Comparison of ENCODE assay signal across 29 cellular contexts in genomic region chr5:15245913-15246312, GRCh38.
"Had no signal": no experiment of that assay in that cellular context is flagged by ENCODE, and none has a peak within 500 bp of the region (broad histone marks: within the 10 kb centered on the region; RNA-seq: fewer than 3 reads in every experiment).

No MANE protein-coding gene starts in this region.

- H3K4me3 ChIP-seq: adrenal gland, ascending aorta, body of pancreas, breast epithelium, cardiac muscle cell had no signal

- DNase-seq: activated effector memory CD4-positive, alpha-beta T cell treated with anti-CD3 and anti-CD28 coated beads, Interleukin-2, amount 50 U/mL, for 16 hours; activated effector memory CD4-positive, alpha-beta T cell treated with Interleukin-2 at 50 U/mL for 16 hours; activated gamma-delta T cell; activated gamma-delta T cell treated with Interleukin-2 at 50 U/mL for 16 hours; activated naive CD4-positive, alpha-beta T cell; activated naive CD4-positive, alpha-beta T cell treated with anti-CD3 and anti-CD28 coated beads for 36 hours; activated naive CD4-positive, alpha-beta T cell treated with anti-CD3 and anti-CD28 coated beads, Interleukin-2, amount 10 ng/mL, durations not matched to agents 7 days and 5 days; activated naive CD4-positive, alpha-beta T cell treated with anti-CD3 and anti-CD28 coated beads, Interleukin-2, amount 50 U/mL, for 16 hours; activated naive CD4-positive, alpha-beta T cell treated with Interleukin-2 at 50 U/mL for 16 hours; activated naive CD8-positive, alpha-beta T cell treated with anti-CD3 and anti-CD28 coated beads for 36 hours; activated naive CD8-positive, alpha-beta T cell treated with anti-CD3 and anti-CD28 coated beads, Interleukin-2, amount 10 ng/mL, durations not matched to agents 7 days and 5 days; activated naive CD8-positive, alpha-beta T cell treated with anti-CD3 and anti-CD28 coated beads, Interleukin-2, amount 50 U/mL, for 24 hours; activated T-cell treated with anti-CD3 and anti-CD28 coated beads, Interleukin-2, amount 50 U/mL, for 24 hours; activated T-cell treated with anti-CD3 and anti-CD28 coated beads, Interleukin-2, amount 50 U/mL, for 4 hours; activated T-cell treated with anti-CD3 and anti-CD28 coated beads, Interleukin-2, amount 50 U/mL, for 48 hours; activated T-cell treated with anti-CD3 and anti-CD28 coated beads, Interleukin-2, amount 50 U/mL, for 72 hours; adrenal gland; amniotic stem cell; amygdala; anterior cingulate cortex; aorta; body of pancreas; brain microvascular endothelial cell; caudate nucleus; central memory CD4-positive, alpha-beta T cell; cerebellar nuclear complex had no signal

- H3K4me1 ChIP-seq: adrenal gland, ascending aorta, body of pancreas, breast epithelium had no signal

- H3K27ac ChIP-seq: adrenal gland, ascending aorta, body of pancreas, brain microvascular endothelial cell, breast epithelium, cardiac muscle cell had no signal

- H3K36me3 ChIP-seq: adrenal gland, ascending aorta, brain microvascular endothelial cell, breast epithelium, cardiac muscle cell had no signal
